1 cellular context compared by ENCODE assay signal in the genomic region with DNA sequence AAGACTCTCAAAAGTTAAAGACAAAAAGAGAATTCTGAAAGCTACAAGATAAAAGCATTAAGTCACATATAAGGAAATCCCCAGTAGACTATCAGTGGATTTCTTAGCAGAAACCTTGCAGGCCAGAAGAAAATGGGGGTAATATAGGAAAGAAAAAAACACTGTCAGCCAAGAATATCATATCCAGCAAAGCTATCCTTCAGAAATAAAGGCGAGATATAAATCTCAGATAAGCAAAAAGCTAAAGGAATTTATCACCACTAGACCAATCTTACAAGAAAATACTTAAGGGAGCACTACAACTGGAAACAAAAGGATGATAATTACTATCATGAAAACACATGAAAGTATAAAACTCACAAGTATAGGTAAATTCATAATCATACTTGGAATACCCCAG.
TF ChIP-seq lines count a peak whose summit lies in the region.

No MANE protein-coding gene starts in this region.

TF ChIP-seq in HepG2, 621 proteins besides CTCF, POLR2A, EP300 and RAD21 (continued from another document):
- TF ChIP-seq ZNF136 (CRISPR knock-in tag; IDR thresholded peaks at IDR 0.05; ENCODE audit: low read depth) (peak; percentile 68; the same call in 1 of the 2 replicates), ZNF337 (CRISPR knock-in tag; IDR thresholded peaks at IDR 0.05; ENCODE audit: borderline replicate concordance, low read depth) (peak; percentile 77; the same call in 1 of the 2 replicates), ZFP1 (CRISPR knock-in tag; IDR thresholded peaks at IDR 0.05) (0 out of 2 replicates have a peak, but pooled peaks have one; percentile 29), FOXA3 (CRISPR knock-in tag; IDR thresholded peaks at IDR 0.05) (no peak)
- TF ChIP-seq, protein P1, sequence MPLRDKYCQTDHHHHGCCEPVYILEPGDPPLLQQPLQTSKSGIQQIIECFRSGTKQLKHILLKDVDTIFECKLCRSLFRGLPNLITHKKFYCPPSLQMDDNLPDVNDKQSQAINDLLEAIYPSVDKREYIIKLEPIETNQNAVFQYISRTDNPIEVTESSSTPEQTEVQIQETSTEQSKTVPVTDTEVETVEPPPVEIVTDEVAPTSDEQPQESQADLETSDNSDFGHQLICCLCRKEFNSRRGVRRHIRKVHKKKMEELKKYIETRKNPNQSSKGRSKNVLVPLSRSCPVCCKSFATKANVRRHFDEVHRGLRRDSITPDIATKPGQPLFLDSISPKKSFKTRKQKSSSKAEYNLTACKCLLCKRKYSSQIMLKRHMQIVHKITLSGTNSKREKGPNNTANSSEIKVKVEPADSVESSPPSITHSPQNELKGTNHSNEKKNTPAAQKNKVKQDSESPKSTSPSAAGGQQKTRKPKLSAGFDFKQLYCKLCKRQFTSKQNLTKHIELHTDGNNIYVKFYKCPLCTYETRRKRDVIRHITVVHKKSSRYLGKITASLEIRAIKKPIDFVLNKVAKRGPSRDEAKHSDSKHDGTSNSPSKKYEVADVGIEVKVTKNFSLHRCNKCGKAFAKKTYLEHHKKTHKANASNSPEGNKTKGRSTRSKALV (CRISPR knock-in tag; IDR thresholded peaks at IDR 0.05), result no peak
- TF ChIP-seq, protein P2, sequence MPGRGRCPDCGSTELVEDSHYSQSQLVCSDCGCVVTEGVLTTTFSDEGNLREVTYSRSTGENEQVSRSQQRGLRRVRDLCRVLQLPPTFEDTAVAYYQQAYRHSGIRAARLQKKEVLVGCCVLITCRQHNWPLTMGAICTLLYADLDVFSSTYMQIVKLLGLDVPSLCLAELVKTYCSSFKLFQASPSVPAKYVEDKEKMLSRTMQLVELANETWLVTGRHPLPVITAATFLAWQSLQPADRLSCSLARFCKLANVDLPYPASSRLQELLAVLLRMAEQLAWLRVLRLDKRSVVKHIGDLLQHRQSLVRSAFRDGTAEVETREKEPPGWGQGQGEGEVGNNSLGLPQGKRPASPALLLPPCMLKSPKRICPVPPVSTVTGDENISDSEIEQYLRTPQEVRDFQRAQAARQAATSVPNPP (CRISPR knock-in tag; IDR thresholded peaks at IDR 0.05), result no peak
